ENCODE assay signal across 1 cellular context in the genomic region with DNA sequence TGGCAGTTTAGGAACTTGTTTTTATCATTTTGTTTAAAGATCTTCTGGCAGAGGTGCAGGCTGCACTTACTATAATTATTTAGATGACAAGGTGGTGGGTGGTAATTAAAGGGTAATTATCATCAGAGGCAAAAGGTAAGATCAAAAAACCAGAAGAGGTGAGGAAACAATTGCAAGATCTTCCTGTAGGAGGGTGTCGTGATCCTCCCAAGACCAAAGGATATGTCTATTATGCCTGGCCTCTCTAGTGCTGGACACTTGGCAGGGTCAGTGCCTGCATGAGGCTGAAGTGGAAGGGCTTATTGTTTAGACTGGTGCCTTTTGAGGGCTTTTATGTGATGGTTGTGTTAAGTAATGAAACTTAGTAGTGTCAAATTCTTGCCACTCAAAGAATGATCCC.
TF ChIP-seq lines count a peak whose summit lies in the region.

No MANE protein-coding gene starts in this region.

TF ChIP-seq in HepG2, 621 proteins besides CTCF, POLR2A, EP300 and RAD21 (continued from another document):
- TF ChIP-seq THAP9 (CRISPR knock-in tag; IDR thresholded peaks at IDR 0.05; ENCODE audit: borderline replicate concordance) = no peak
